In the genomic region with DNA sequence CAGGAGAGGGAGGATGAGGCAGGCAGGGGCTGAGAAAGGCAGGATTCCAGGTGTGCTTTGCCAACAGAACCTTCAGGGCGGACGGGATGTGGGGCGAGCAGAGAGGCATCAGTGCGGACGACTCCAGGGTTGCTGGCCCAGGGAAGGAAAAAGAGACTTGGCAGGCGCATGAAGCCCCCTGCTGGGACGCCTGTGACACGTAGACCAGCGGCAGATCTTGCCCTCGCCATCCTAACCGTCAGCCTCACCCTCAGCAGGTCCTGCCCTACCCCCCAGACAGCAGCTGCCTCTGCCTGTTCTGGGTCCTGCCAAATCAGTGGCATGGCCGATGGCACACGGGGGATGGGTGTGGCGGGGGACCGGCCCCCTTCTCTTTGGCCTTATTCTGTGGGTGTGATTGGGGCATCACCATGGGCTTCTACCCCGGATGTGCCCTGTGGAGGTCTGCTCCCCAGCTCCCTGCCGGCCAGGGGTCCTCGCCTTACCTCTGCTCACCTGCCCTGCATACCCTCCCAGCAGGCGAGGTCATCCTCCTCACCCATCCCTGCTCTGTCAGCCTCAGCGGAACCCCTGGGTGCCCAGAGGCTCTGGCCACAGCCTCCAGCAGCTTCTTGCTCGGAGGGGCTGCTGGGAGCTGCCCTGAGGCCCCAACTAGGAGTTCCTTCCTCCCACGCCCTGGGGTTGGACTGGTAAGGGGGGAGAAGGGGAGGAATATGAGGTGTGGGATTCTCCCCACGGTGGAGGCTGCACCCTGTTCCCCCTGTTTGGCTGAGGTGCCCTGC, we compare ENCODE assay signal across 14 cellular contexts. TPM values are rescaled to one million over a fixed set of nuclear protein-coding genes. Genes with fewer than 3 reads are reported as not detected.
DNase-seq lines count a peak whose midpoint lies in the region; ATAC-seq and TF ChIP-seq lines count a peak whose summit lies in the region.
"Had no signal": no experiment of that assay in that cellular context is flagged by ENCODE, and none has a peak within 500 bp of the region (broad histone marks: within the 10 kb centered on the region; RNA-seq: fewer than 3 reads in every experiment).

No MANE protein-coding gene starts in this region.

- no peaks in the 10 kb centered on the region for H3K36me3 Mint-ChIP-seq in natural killer cell treated with Interleukin-12 subunit alpha and Interleukin-12 subunit beta and Interleukin-15 and Interleukin-18, amount 100 ng/mL, for 72 hours
- H3K36me3 Mint-ChIP-seq in natural killer cell (no peaks in the 10 kb centered on the region), activated B cell treated with CpG ODN at 0.5 μM for 24 hours (ENCODE audit: low read depth) (no peaks in the 10 kb centered on the region)

- intact Hi-C loops in natural killer cell (cut with micrococcal nuclease) (no loop called here), activated B cell treated with CpG ODN at 0.5 μM for 24 hours (cut with micrococcal nuclease) (no loop called here), lower lobe of right lung (cut with DNase I) (no loop called here)

- peak overlapping the region in 1 of 2 donors; percentile 49 for H3K27ac Mint-ChIP-seq in natural killer cell treated with Interleukin-12 subunit alpha and Interleukin-12 subunit beta and Interleukin-15 and Interleukin-18, amount 100 ng/mL, for 72 hours
- peak overlapping the region in 1 of 2 donors; percentile 88 for H3K27ac Mint-ChIP-seq in natural killer cell
- peak overlapping the region; percentile 38 for H3K27ac Mint-ChIP-seq in activated B cell treated with CpG ODN at 0.5 μM for 24 hours

- H3K27ac ChIP-seq in lower lobe of right lung, result no peak overlapping the region
- H3K27ac ChIP-seq: parathyroid adenoma had no signal

- CTCF ChIA-PET in activated B cell treated with CpG ODN at 0.5 μM for 24 hours (lab: Charles Lee), result no interaction called here

- H3K4me3 Mint-ChIP-seq in natural killer cell treated with Interleukin-12 subunit alpha and Interleukin-12 subunit beta and Interleukin-15 and Interleukin-18, amount 100 ng/mL, for 72 hours, result no peak overlapping the region
- H3K4me3 Mint-ChIP-seq in natural killer cell, result no peak overlapping the region
- H3K4me3 Mint-ChIP-seq in activated B cell treated with CpG ODN at 0.5 μM for 24 hours, result no peak overlapping the region

- TF ChIP-seq CTCF in natural killer cell (IDR thresholded peaks at IDR 0.05), result no peak
- no peak for TF ChIP-seq CTCF in activated B cell treated with CpG ODN at 0.5 μM for 24 hours (IDR thresholded peaks at IDR 0.05)
- no peak for TF ChIP-seq CTCF in lower lobe of right lung (IDR thresholded peaks at IDR 0.05)

- H3K36me3 ChIP-seq in lower lobe of right lung, result no peaks in the 10 kb centered on the region
- H3K36me3 ChIP-seq: uterus had no signal

- POLR2A ChIA-PET in activated B cell treated with CpG ODN at 0.5 μM for 24 hours (lab: Charles Lee), result interaction anchor here (0.7 to 1.2 kb wide), 3 partner anchors 9 to 48 kb away, joined by 3 to 4 read pairs (median 4); no protein-coding TSS in a partner anchor

- no peaks in the 10 kb centered on the region for H3K9me3 Mint-ChIP-seq in natural killer cell treated with Interleukin-12 subunit alpha and Interleukin-12 subunit beta and Interleukin-15 and Interleukin-18, amount 100 ng/mL, for 72 hours
- H3K9me3 Mint-ChIP-seq in natural killer cell (no peaks in the 10 kb centered on the region), activated B cell treated with CpG ODN at 0.5 μM for 24 hours (no peaks in the 10 kb centered on the region)

- H3K4me1 Mint-ChIP-seq in natural killer cell treated with Interleukin-12 subunit alpha and Interleukin-12 subunit beta and Interleukin-15 and Interleukin-18, amount 100 ng/mL, for 72 hours (ENCODE audit: low read depth in 2 of 2), result peaks cover 13 to 27% of the 10 kb centered on the region in 2 donors
- H3K4me1 Mint-ChIP-seq in natural killer cell, result peaks cover 21 to 77% of the 10 kb centered on the region in 2 donors
- peaks cover 84% of the 10 kb centered on the region for H3K4me1 Mint-ChIP-seq in activated B cell treated with CpG ODN at 0.5 μM for 24 hours

- peaks cover 67% of the 10 kb centered on the region for H3K4me1 ChIP-seq in lower lobe of right lung

- no peaks in the 10 kb centered on the region for H3K27me3 Mint-ChIP-seq in natural killer cell treated with Interleukin-12 subunit alpha and Interleukin-12 subunit beta and Interleukin-15 and Interleukin-18, amount 100 ng/mL, for 72 hours
- no peaks in the 10 kb centered on the region for H3K27me3 Mint-ChIP-seq in natural killer cell (ENCODE audit: low read depth in 2 of 2)
- no peaks in the 10 kb centered on the region for H3K27me3 Mint-ChIP-seq in activated B cell treated with CpG ODN at 0.5 μM for 24 hours

- no peak for ATAC-seq in natural killer cell treated with Interleukin-12 subunit alpha and Interleukin-12 subunit beta and Interleukin-15 and Interleukin-18, amount 100 ng/mL, for 72 hours
- ATAC-seq in natural killer cell, result no peak
- ATAC-seq in activated B cell treated with CpG ODN at 0.5 μM for 24 hours (ENCODE audit: low read depth), result no peak
- ATAC-seq in lower lobe of right lung, result no peak
- no peak for ATAC-seq in HG03432 (IDR thresholded peaks at IDR 0.05; ENCODE audit: unreplicated experiment)
- no peak for ATAC-seq in HG02970 (IDR thresholded peaks at IDR 0.05; ENCODE audit: low FRiP score, unreplicated experiment)

- H3K27me3 ChIP-seq in lower lobe of right lung (ENCODE audit: low read depth), result no peaks in the 10 kb centered on the region
- H3K27me3 ChIP-seq: uterus had no signal

- H3K9me3 ChIP-seq in lower lobe of right lung, result no peaks in the 10 kb centered on the region
- H3K9me3 ChIP-seq: uterus had no signal

- DNase-seq in natural killer cell treated with Interleukin-12 subunit alpha and Interleukin-12 subunit beta and Interleukin-15 and Interleukin-18, amount 100 ng/mL, for 72 hours (ENCODE audit: low spot score), result peak; percentile 47
- DNase-seq in natural killer cell (no peak), activated B cell treated with CpG ODN at 0.5 μM for 24 hours (no peak), lower lobe of right lung (peak; percentile 41), OCI-M1 (lab: John Stamatoyannopoulos, UW) (no peak), DMS53 (lab: John Stamatoyannopoulos, UW) (no peak)
- DNase-seq: amniotic stem cell, KG1, NCI-H146, NCI-H526, uterus had no signal

- H3K4me3 ChIP-seq in lower lobe of right lung, result no peak overlapping the region
- H3K4me3 ChIP-seq: uterus had no signal

RNA-seq across cellular contexts. Expression of a gene that starts 2.9 kb away (rescaled TPM):
- total RNA-seq in natural killer cell treated with Interleukin-12 subunit alpha and Interleukin-12 subunit beta and Interleukin-15 and Interleukin-18, amount 100 ng/mL, for 72 hours, result 100 to 1,000 TPM; 121 to 129 TPM
- total RNA-seq in natural killer cell, result 100 to 1,000 TPM; 213 to 283 (median 221) TPM
- 40.4 and 43.2 TPM in 2 replicates for total RNA-seq in activated B cell treated with CpG ODN at 0.5 μM for 24 hours
- 102 TPM for total RNA-seq in lower lobe of right lung

RNA-seq across cellular contexts. Expression of a gene that starts 33.9 kb away (rescaled TPM):
- total RNA-seq in natural killer cell treated with Interleukin-12 subunit alpha and Interleukin-12 subunit beta and Interleukin-15 and Interleukin-18, amount 100 ng/mL, for 72 hours, result 10 to 100 TPM; 80.9 to 89.3 TPM
- 10 to 100 TPM; 35.6 to 53.9 (median 41.6) TPM for total RNA-seq in natural killer cell
- total RNA-seq in activated B cell treated with CpG ODN at 0.5 μM for 24 hours, result 79.1 and 83.2 TPM in 2 replicates
- total RNA-seq in lower lobe of right lung, result 36.7 TPM

RNA-seq across cellular contexts. Expression of a gene that starts 53.7 kb away (rescaled TPM):
- 100 to 1,000 TPM; 259 to 291 TPM for total RNA-seq in natural killer cell treated with Interleukin-12 subunit alpha and Interleukin-12 subunit beta and Interleukin-15 and Interleukin-18, amount 100 ng/mL, for 72 hours
- total RNA-seq in natural killer cell (100 to 1,000 TPM; 383 to 465 (median 452) TPM), activated B cell treated with CpG ODN at 0.5 μM for 24 hours (326 and 340 TPM in 2 replicates), lower lobe of right lung (279 TPM)

Comparison
In these comparisons a context has a peak if more than half of its experiments do, and no peak if none do; other contexts are left out.
1. DNase-seq: peak in natural killer cell treated with Interleukin-12 subunit alpha and Interleukin-12 subunit beta and Interleukin-15 and Interleukin-18, amount 100 ng/mL, for 72 hours (single experiment) and lower lobe of right lung (single experiment); none in natural killer cell (single experiment), activated B cell treated with CpG ODN at 0.5 μM for 24 hours (single experiment), OCI-M1 (single experiment) and DMS53 (single experiment).